1 cellular context compared by ENCODE assay signal in genomic region chr7:23454880-23455526, GRCh38.
TF ChIP-seq lines count a peak whose summit lies in the region.

No MANE protein-coding gene starts in this region.

TF ChIP-seq in GM23338, 12 proteins besides CTCF, POLR2A, EP300 and RAD21:
- TF ChIP-seq, protein P1, sequence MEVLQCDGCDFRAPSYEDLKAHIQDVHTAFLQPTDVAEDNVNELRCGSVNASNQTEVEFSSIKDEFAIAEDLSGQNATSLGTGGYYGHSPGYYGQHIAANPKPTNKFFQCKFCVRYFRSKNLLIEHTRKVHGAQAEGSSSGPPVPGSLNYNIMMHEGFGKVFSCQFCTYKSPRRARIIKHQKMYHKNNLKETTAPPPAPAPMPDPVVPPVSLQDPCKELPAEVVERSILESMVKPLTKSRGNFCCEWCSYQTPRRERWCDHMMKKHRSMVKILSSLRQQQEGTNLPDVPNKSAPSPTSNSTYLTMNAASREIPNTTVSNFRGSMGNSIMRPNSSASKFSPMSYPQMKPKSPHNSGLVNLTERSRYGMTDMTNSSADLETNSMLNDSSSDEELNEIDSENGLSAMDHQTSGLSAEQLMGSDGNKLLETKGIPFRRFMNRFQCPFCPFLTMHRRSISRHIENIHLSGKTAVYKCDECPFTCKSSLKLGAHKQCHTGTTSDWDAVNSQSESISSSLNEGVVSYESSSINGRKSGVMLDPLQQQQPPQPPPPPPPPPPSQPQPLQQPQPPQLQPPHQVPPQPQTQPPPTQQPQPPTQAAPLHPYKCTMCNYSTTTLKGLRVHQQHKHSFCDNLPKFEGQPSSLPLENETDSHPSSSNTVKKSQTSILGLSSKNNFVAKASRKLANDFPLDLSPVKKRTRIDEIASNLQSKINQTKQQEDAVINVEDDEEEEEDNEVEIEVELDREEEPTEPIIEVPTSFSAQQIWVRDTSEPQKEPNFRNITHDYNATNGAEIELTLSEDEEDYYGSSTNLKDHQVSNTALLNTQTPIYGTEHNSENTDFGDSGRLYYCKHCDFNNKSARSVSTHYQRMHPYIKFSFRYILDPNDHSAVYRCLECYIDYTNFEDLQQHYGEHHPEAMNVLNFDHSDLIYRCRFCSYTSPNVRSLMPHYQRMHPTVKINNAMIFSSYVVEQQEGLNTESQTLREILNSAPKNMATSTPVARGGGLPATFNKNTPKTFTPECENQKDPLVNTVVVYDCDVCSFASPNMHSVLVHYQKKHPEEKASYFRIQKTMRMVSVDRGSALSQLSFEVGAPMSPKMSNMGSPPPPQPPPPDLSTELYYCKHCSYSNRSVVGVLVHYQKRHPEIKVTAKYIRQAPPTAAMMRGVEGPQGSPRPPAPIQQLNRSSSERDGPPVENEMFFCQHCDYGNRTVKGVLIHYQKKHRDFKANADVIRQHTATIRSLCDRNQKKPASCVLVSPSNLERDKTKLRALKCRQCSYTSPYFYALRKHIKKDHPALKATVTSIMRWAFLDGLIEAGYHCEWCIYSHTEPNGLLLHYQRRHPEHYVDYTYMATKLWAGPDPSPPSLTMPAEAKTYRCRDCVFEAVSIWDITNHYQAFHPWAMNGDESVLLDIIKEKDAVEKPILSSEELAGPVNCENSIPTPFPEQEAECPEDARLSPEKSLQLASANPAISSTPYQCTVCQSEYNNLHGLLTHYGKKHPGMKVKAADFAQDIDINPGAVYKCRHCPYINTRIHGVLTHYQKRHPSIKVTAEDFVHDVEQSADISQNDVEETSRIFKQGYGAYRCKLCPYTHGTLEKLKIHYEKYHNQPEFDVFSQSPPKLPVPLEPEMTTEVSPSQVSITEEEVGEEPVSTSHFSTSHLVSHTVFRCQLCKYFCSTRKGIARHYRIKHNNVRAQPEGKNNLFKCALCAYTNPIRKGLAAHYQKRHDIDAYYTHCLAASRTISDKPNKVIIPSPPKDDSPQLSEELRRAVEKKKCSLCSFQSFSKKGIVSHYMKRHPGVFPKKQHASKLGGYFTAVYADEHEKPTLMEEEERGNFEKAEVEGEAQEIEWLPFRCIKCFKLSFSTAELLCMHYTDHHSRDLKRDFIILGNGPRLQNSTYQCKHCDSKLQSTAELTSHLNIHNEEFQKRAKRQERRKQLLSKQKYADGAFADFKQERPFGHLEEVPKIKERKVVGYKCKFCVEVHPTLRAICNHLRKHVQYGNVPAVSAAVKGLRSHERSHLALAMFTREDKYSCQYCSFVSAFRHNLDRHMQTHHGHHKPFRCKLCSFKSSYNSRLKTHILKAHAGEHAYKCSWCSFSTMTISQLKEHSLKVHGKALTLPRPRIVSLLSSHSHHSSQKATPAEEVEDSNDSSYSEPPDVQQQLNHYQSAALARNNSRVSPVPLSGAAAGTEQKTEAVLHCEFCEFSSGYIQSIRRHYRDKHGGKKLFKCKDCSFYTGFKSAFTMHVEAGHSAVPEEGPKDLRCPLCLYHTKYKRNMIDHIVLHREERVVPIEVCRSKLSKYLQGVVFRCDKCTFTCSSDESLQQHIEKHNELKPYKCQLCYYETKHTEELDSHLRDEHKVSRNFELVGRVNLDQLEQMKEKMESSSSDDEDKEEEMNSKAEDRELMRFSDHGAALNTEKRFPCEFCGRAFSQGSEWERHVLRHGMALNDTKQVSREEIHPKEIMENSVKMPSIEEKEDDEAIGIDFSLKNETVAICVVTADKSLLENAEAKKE (CRISPR knock-in tag; IDR thresholded peaks at IDR 0.05) = no peak
